In genomic region chr10:88157981-88158465, GRCh38 we compare ENCODE assay signal across 10 cellular contexts.
DNase-seq lines count a peak whose midpoint lies in the region; ATAC-seq lines count a peak whose summit lies in the region.
"Had no signal": no experiment of that assay in that cellular context is flagged by ENCODE, and none has a peak within 500 bp of the region (broad histone marks: within the 10 kb centered on the region; RNA-seq: fewer than 3 reads in every experiment).

No MANE protein-coding gene starts in this region.

- peak overlapping the region; percentile 19 for H3K4me3 ChIP-seq in skeletal muscle satellite cell (ENCODE audit: low read length)

- peak overlapping the region; percentile 7 for H3K9ac ChIP-seq in skeletal muscle satellite cell (ENCODE audit: low read depth, low read length)

- DNase-seq in GM04504 (ENCODE audit: low read depth) (peak; percentile 63), SW 1271 (lab: John Stamatoyannopoulos, UW) (peak; percentile 46 to 81), glomerular visceral epithelial cell (ENCODE audit: extremely low spot score) (peak; percentile 67), RPMI8226 (no peak), putamen (ENCODE audit: low spot score) (no peak)
- DNase-seq in stimulated activated CD4-positive, alpha-beta T cell treated with anti-CD3 and anti-CD28 coated beads, Interleukin-2, amount 100 ng/mL, for 48 hours, result no peak
- DNase-seq: activated CD4-positive, alpha-beta T cell treated with anti-CD3 and anti-CD28 coated beads, Interleukin-2, amount 10 ng/mL, durations not matched to agents 24 days and 14 days; NCI-H1436 had no signal

- no peaks in the 10 kb centered on the region for H3K36me3 ChIP-seq in skeletal muscle satellite cell (ENCODE audit: insufficient read depth, low read length)

- peak overlapping the region; percentile 67 for H3K4me2 ChIP-seq in skeletal muscle satellite cell (ENCODE audit: low read length)

- peaks cover 55% of the 10 kb centered on the region for H3K4me1 ChIP-seq in skeletal muscle satellite cell (ENCODE audit: control insufficient read depth, insufficient read depth, low read length)

- H3K9me3 ChIP-seq in skeletal muscle satellite cell (replicated peaks; ENCODE audit: low read length), result no peaks in the 10 kb centered on the region

- no peak for ATAC-seq in HG02759 (IDR thresholded peaks at IDR 0.05; ENCODE audit: unreplicated experiment)

- no peaks in the 10 kb centered on the region for H3K27me3 ChIP-seq in skeletal muscle satellite cell (ENCODE audit: control insufficient read depth, insufficient read depth, low read length)

Comparison
In these comparisons a context has a peak if more than half of its experiments do, and no peak if none do; other contexts are left out.
1. DNase-seq: peak in GM04504 (single experiment), SW 1271 (2 of 2) and glomerular visceral epithelial cell (single experiment); none in RPMI8226 (single experiment), putamen (single experiment) and stimulated activated CD4-positive, alpha-beta T cell treated with anti-CD3 and anti-CD28 coated beads, Interleukin-2, amount 100 ng/mL, for 48 hours (0 of 2).